Comparison of ENCODE assay signal across 28 cellular contexts in genomic region chr12:41802803-41803202, GRCh38.
"Had no signal": no experiment of that assay in that cellular context is flagged by ENCODE, and none has a peak within 500 bp of the region (broad histone marks: within the 10 kb centered on the region; RNA-seq: fewer than 3 reads in every experiment).

No MANE protein-coding gene starts in this region.

- H3K27ac Mint-ChIP-seq: dendritic cell treated with granulocyte-macrophage colony-stimulating factor and Interleukin-4, amounts not matched to agents 40 ng/mL and 50 ng/mL, for 4 days; endodermal cell; mesothelial cell of epicardium; naive B cell; natural killer cell treated with Interleukin-12 subunit alpha and Interleukin-12 subunit beta and Interleukin-15 and Interleukin-18, amount 100 ng/mL, for 72 hours; stimulated activated effector memory CD8-positive, alpha-beta T cell treated with anti-CD3 and anti-CD28 coated beads, Interleukin-12 subunit alpha, Interleukin-12 subunit beta, amount 100 ng/mL, for 72 hours had no signal

- H3K27me3 ChIP-seq: gastrocnemius medialis, neutrophil, pancreas, stomach, thyroid gland, vagina had no signal

- H3K36me3 Mint-ChIP-seq: mesothelial cell of epicardium; naive B cell; natural killer cell treated with Interleukin-12 subunit alpha and Interleukin-12 subunit beta and Interleukin-15 and Interleukin-18, amount 100 ng/mL, for 72 hours; stimulated activated effector memory CD8-positive, alpha-beta T cell treated with anti-CD3 and anti-CD28 coated beads, Interleukin-12 subunit alpha, Interleukin-12 subunit beta, amount 100 ng/mL, for 72 hours had no signal

- DNase-seq: effector CD8-positive, alpha-beta T cell; endodermal cell; foreskin fibroblast; gastrocnemius medialis; head of caudate nucleus; left ventricle myocardium superior; lower lobe of right lung; mucosa of descending colon; naive B cell; pancreas; retina; stimulated activated CD4-positive, alpha-beta T cell treated with anti-CD3 and anti-CD28 coated beads, Interleukin-12 subunit alpha, Interleukin-12 subunit beta, amount 100 ng/mL, for 4 hours; stimulated activated CD4-positive, alpha-beta T cell treated with anti-CD3 and anti-CD28 coated beads, Interleukin-1b, Interleukin-23, amount 100 ng/mL, for 48 hours; stimulated activated CD4-positive, alpha-beta T cell treated with anti-CD3 and anti-CD28 coated beads, Interleukin-4, amount 100 ng/mL, for 24 hours; stimulated activated naive CD4-positive, alpha-beta T cell treated with Interleukin-2 at 50 U/mL for 16 hours; stomach; thyroid gland had no signal

- H3K9me3 ChIP-seq: gastrocnemius medialis, lower lobe of right lung, mucosa of descending colon, neutrophil, pancreas, thyroid gland, vagina had no signal

- H3K9me3 Mint-ChIP-seq: neural crest cell; stimulated activated effector memory CD8-positive, alpha-beta T cell treated with anti-CD3 and anti-CD28 coated beads, Interleukin-12 subunit alpha, Interleukin-12 subunit beta, amount 100 ng/mL, for 72 hours had no signal

- H3K4me3 Mint-ChIP-seq: dendritic cell treated with granulocyte-macrophage colony-stimulating factor and Interleukin-4, amounts not matched to agents 40 ng/mL and 50 ng/mL, for 4 days; endodermal cell; mesothelial cell of epicardium; naive B cell; natural killer cell treated with Interleukin-12 subunit alpha and Interleukin-12 subunit beta and Interleukin-15 and Interleukin-18, amount 100 ng/mL, for 72 hours; neural crest cell; stimulated activated effector memory CD8-positive, alpha-beta T cell treated with anti-CD3 and anti-CD28 coated beads, Interleukin-12 subunit alpha, Interleukin-12 subunit beta, amount 100 ng/mL, for 72 hours had no signal

- H3K4me2 ChIP-seq: smooth muscle cell had no signal

- H3K4me3 ChIP-seq: gastrocnemius medialis, lower lobe of right lung, mucosa of descending colon, pancreas, smooth muscle cell, stomach, thyroid gland, vagina had no signal

- H3K27ac ChIP-seq: epithelial cell of prostate, gastrocnemius medialis, lower lobe of right lung, neutrophil, pancreas, stomach, thyroid gland, vagina had no signal

- H3K27me3 Mint-ChIP-seq: dendritic cell treated with granulocyte-macrophage colony-stimulating factor and Interleukin-4, amounts not matched to agents 40 ng/mL and 50 ng/mL, for 4 days; natural killer cell treated with Interleukin-12 subunit alpha and Interleukin-12 subunit beta and Interleukin-15 and Interleukin-18, amount 100 ng/mL, for 72 hours had no signal

- ATAC-seq: esophagus mucosa; gastrocnemius medialis; left ventricle myocardium superior; lower lobe of right lung; mucosa of descending colon; natural killer cell treated with Interleukin-12 subunit alpha and Interleukin-12 subunit beta and Interleukin-15 and Interleukin-18, amount 100 ng/mL, for 72 hours; pancreas; sciatic nerve; stimulated activated effector memory CD8-positive, alpha-beta T cell treated with anti-CD3 and anti-CD28 coated beads, Interleukin-12 subunit alpha, Interleukin-12 subunit beta, amount 100 ng/mL, for 72 hours had no signal

- H3K36me3 ChIP-seq: gastrocnemius medialis, lower lobe of right lung, neutrophil, pancreas, stomach, thyroid gland, vagina had no signal

- H3K4me1 Mint-ChIP-seq: endodermal cell; naive B cell; stimulated activated effector memory CD8-positive, alpha-beta T cell treated with anti-CD3 and anti-CD28 coated beads, Interleukin-12 subunit alpha, Interleukin-12 subunit beta, amount 100 ng/mL, for 72 hours had no signal

- H3K4me1 ChIP-seq: gastrocnemius medialis, lower lobe of right lung, pancreas, stomach, thyroid gland, vagina had no signal
